ENCODE assay signal across 15 cellular contexts in genomic region chr1:14962407-14962806, GRCh38.
DNase-seq lines count a peak whose midpoint lies in the region; ATAC-seq, FAIRE-seq and TF ChIP-seq lines count a peak whose summit lies in the region.
"Had no signal": no experiment of that assay in that cellular context is flagged by ENCODE, and none has a peak within 500 bp of the region (broad histone marks: within the 10 kb centered on the region; RNA-seq: fewer than 3 reads in every experiment).

No MANE protein-coding gene starts in this region.

- H3K36me3 Mint-ChIP-seq in astrocyte (ENCODE audit: low read depth, unreplicated experiment): peaks cover 29% of the 10 kb centered on the region
- H3K36me3 Mint-ChIP-seq: CD4-positive, alpha-beta memory T cell had no signal

- no peak overlapping the region for H3K14ac ChIP-seq in neuronal stem cell (ENCODE audit: low read length)

- no peaks in the 10 kb centered on the region for H3K79me2 ChIP-seq in astrocyte (ENCODE audit: insufficient read depth, low read length)

- H2BK120ac ChIP-seq in neuronal stem cell (ENCODE audit: low read depth, low read length): no peak overlapping the region

- H3K4me1 Mint-ChIP-seq in astrocyte (ENCODE audit: low read depth, unreplicated experiment): no peaks in the 10 kb centered on the region
- H3K4me1 Mint-ChIP-seq: CD4-positive, alpha-beta memory T cell had no signal

- H3K4me1 ChIP-seq in astrocyte (ENCODE audit: insufficient read depth, low read length) (no peaks in the 10 kb centered on the region), kidney (ENCODE audit: control insufficient read depth in 1 of 2, insufficient read depth in 1 of 2, low read depth in 1 of 2, low read length in 2 of 2) (peaks cover 0 to 2% of the 10 kb centered on the region in 2 donors), neuronal stem cell (ENCODE audit: control insufficient read depth in 2 of 2, insufficient read depth in 1 of 2, low read depth in 1 of 2, low read length in 2 of 2) (peaks cover 0 to 1% of the 10 kb centered on the region in 2 donors)

- H3K9me3 Mint-ChIP-seq in astrocyte (ENCODE audit: unreplicated experiment): peaks cover 3% of the 10 kb centered on the region

- in situ Hi-C loops in G401 (cut with HindIII; ENCODE audit: low sequenced_read_pairs): no loop called here

- no peak overlapping the region for H4K8ac ChIP-seq in neuronal stem cell (ENCODE audit: low read depth, low read length)

- FAIRE-seq in astrocyte (lab: Jason Lieb, UNC) (no peak), kidney (lab: Jason Lieb, UNC) (no peak)
- FAIRE-seq: GM12892 had no signal

- intact Hi-C loops in kidney (cut with DNase I): no loop called here

- peak overlapping the region; percentile 41 for H3K27ac Mint-ChIP-seq in astrocyte (ENCODE audit: unreplicated experiment)
- H3K27ac Mint-ChIP-seq: CD4-positive, alpha-beta memory T cell; H9 had no signal

- no peak overlapping the region for H2BK12ac ChIP-seq in neuronal stem cell (ENCODE audit: low read length)

- no peak overlapping the region for H4K91ac ChIP-seq in neuronal stem cell (ENCODE audit: low read depth, low read length, poor library complexity)

- H4K20me1 ChIP-seq in astrocyte (ENCODE audit: insufficient read depth, low read length): no peaks in the 10 kb centered on the region

- no peak overlapping the region for H3K4me3 Mint-ChIP-seq in astrocyte (ENCODE audit: unreplicated experiment)
- H3K4me3 Mint-ChIP-seq: CD4-positive, alpha-beta memory T cell; H9 had no signal

- no peak overlapping the region for H3K4me3 ChIP-seq in astrocyte (ENCODE audit: insufficient read depth, low read depth, low read length)
- H3K4me3 ChIP-seq in kidney (ENCODE audit: low read length in 2 of 2): no peak overlapping the region
- no peak overlapping the region for H3K4me3 ChIP-seq in neuronal stem cell (ENCODE audit: low read length in 2 of 2)
- H3K4me3 ChIP-seq: GM23248 had no signal

- H3K18ac ChIP-seq in neuronal stem cell (ENCODE audit: low read length): no peak overlapping the region

- DNase-seq in G401 (ENCODE audit: low spot score) (peak; percentile 78), astrocyte (ENCODE audit: low read depth) (no peak), kidney (peak; percentile 22), neuronal stem cell (ENCODE audit: low spot score) (no peak), ureter (ENCODE audit: low spot score) (no peak)
- DNase-seq: Calu3; CD4-positive, alpha-beta memory T cell; COR-L47; DMS79; EL; GF-D8; H9 had no signal

- H2BK5ac ChIP-seq in neuronal stem cell (ENCODE audit: low read length): peak overlapping the region; percentile 88

- peak overlapping the region; percentile 17 for H3K23ac ChIP-seq in neuronal stem cell (ENCODE audit: low read depth, low read length, poor library complexity)

- H3K79me1 ChIP-seq in neuronal stem cell (ENCODE audit: low read depth, low read length): no peaks in the 10 kb centered on the region

- H3K27me3 ChIP-seq in astrocyte (ENCODE audit: insufficient read depth, low read length) (no peaks in the 10 kb centered on the region), neuronal stem cell (ENCODE audit: control insufficient read depth in 3 of 3, insufficient read depth in 3 of 3, low read depth in 1 of 3, low read length in 3 of 3) (no peaks in the 10 kb centered on the region)

- H2AFZ ChIP-seq in astrocyte (ENCODE audit: low read depth, low read length): no peak overlapping the region
- H2AFZ ChIP-seq in neuronal stem cell (ENCODE audit: low read length): no peak overlapping the region
- H2AFZ ChIP-seq: GM23248 had no signal

- H3K4me2 ChIP-seq in astrocyte (ENCODE audit: low read length) (no peak overlapping the region), neuronal stem cell (ENCODE audit: insufficient read depth, low read length, poor library complexity, severe bottlenecking) (no peak overlapping the region)

- no peaks in the 10 kb centered on the region for H3K36me3 ChIP-seq in astrocyte (ENCODE audit: insufficient read depth, low read length)
- H3K36me3 ChIP-seq in kidney (ENCODE audit: control insufficient read depth in 1 of 2, insufficient read depth in 2 of 2, low read length in 2 of 2): peaks cover 9 to 10% of the 10 kb centered on the region in 2 donors
- peaks cover 3 to 72% of the 10 kb centered on the region in 2 donors for H3K36me3 ChIP-seq in neuronal stem cell (replicated peaks in 1 of 2; ENCODE audit: control insufficient read depth in 2 of 2, insufficient read depth in 2 of 2, low read length in 2 of 2)

- no peak for ATAC-seq in HG02981 (IDR thresholded peaks at IDR 0.05; ENCODE audit: unreplicated experiment)

- H3K27me3 Mint-ChIP-seq in astrocyte (ENCODE audit: low read depth, unreplicated experiment): no peaks in the 10 kb centered on the region

- WGBS in neuronal stem cell (ENCODE audit: extremely low coverage in 2 of 2, insufficient read length in 2 of 2, insufficient replicate concordance in 1 of 2), 2 donors: no CpG with 5 or more reads among the region's 7 CpGs

- H3K27ac ChIP-seq in astrocyte (ENCODE audit: low read depth, low read length): no peak overlapping the region
- H3K27ac ChIP-seq in kidney (ENCODE audit: low read depth in 2 of 2, low read length in 2 of 2): no peak overlapping the region
- H3K27ac ChIP-seq in neuronal stem cell (replicated peaks; ENCODE audit: low read length): no peak overlapping the region
- H3K27ac ChIP-seq: GM23248 had no signal

- no peak overlapping the region for H3K4ac ChIP-seq in neuronal stem cell (ENCODE audit: low read length)

- no peak overlapping the region for H2AK5ac ChIP-seq in neuronal stem cell (ENCODE audit: low read depth, low read length)

- H3K9me3 ChIP-seq in astrocyte (ENCODE audit: insufficient read depth, low read depth, low read length) (no peaks in the 10 kb centered on the region), kidney (ENCODE audit: control insufficient read depth in 1 of 2, low read length in 2 of 2) (no peaks in the 10 kb centered on the region), neuronal stem cell (replicated peaks in 1 of 2; ENCODE audit: control insufficient read depth in 2 of 2, insufficient read depth in 1 of 2, low read depth in 1 of 2, low read length in 2 of 2) (peaks cover 5 to 20% of the 10 kb centered on the region in 2 donors)

- H2BK15ac ChIP-seq in neuronal stem cell (ENCODE audit: low read length): peak overlapping the region; percentile 34

- no peak overlapping the region for H3K9ac ChIP-seq in astrocyte (ENCODE audit: low read length)
- H3K9ac ChIP-seq in kidney (ENCODE audit: low read length in 2 of 2): no peak overlapping the region
- H3K9ac ChIP-seq in neuronal stem cell (ENCODE audit: low read depth, low read length, poor library complexity): no peak overlapping the region
- H3K9ac ChIP-seq: GM23248 had no signal

- TF ChIP-seq CTCF in astrocyte (IDR thresholded peaks at IDR 0.05; ENCODE audit: insufficient read depth, low read depth, low read length): no peak
- TF ChIP-seq CTCF in kidney (IDR thresholded peaks at IDR 0.05; ENCODE audit: borderline replicate concordance, extremely low read depth, insufficient read depth): no peak

Comparison
In these comparisons a context has a peak if more than half of its experiments do, and no peak if none do; other contexts are left out.
1. DNase-seq: peak in G401 (single experiment) and kidney (single experiment); none in astrocyte (single experiment), neuronal stem cell (single experiment) and ureter (single experiment).